Comparison of ENCODE assay signal across 14 cellular contexts in genomic region chr12:31742891-31743290, GRCh38. TPM values are rescaled to one million over a fixed set of nuclear protein-coding genes. Genes with fewer than 3 reads are reported as not detected.
DNase-seq lines count a peak whose midpoint lies in the region; ATAC-seq and TF ChIP-seq lines count a peak whose summit lies in the region.
"Had no signal": no experiment of that assay in that cellular context is flagged by ENCODE, and none has a peak within 500 bp of the region (broad histone marks: within the 10 kb centered on the region; RNA-seq: fewer than 3 reads in every experiment).

No MANE protein-coding gene starts in this region.

- WGBS in hepatocyte (ENCODE audit: low lambda C conversion rate, missing lambda C conversion rate), result 33% methylated on average over 1 of the region's 1 CpG

- H3K79me2 ChIP-seq in hepatocyte, result no peaks in the 10 kb centered on the region

- no peak for DNase-seq in CD8-positive, alpha-beta T cell
- DNase-seq in KBM-7, result peak; percentile 79
- DNase-seq in SKM-1 (lab: John Stamatoyannopoulos, UW; ENCODE audit: unreplicated experiment), result peak; percentile 35
- DNase-seq in naive B cell, result peak; percentile 78
- DNase-seq in hepatocyte (ENCODE audit: low spot score), result no peak
- DNase-seq in putamen (ENCODE audit: low spot score), result no peak
- no peak for DNase-seq in OCI-M2 (lab: John Stamatoyannopoulos, UW; ENCODE audit: unreplicated experiment)
- DNase-seq: activated T-cell treated with anti-CD3 and anti-CD28 coated beads, Interleukin-2, amount 50 U/mL, for 1 hour; midbrain; NCI-H226; SJCRH30 had no signal

- no peaks in the 10 kb centered on the region for H3K9me3 Mint-ChIP-seq in CD8-positive, alpha-beta T cell
- H3K9me3 Mint-ChIP-seq in naive B cell, result peaks cover 0 to 3% (median 0%) of the 10 kb centered on the region in 7 donors

- no peak overlapping the region for H3K4me3 Mint-ChIP-seq in CD8-positive, alpha-beta T cell
- peak overlapping the region; percentile 0 to 84 (median 66) for H3K4me3 Mint-ChIP-seq in naive B cell

- H3K4me1 ChIP-seq in CD8-positive, alpha-beta T cell (ENCODE audit: insufficient read depth, low read length), result peaks cover 34% of the 10 kb centered on the region
- H3K4me1 ChIP-seq in hepatocyte (ENCODE audit: insufficient read depth), result no peaks in the 10 kb centered on the region

- no peaks in the 10 kb centered on the region for H4K20me1 ChIP-seq in hepatocyte (ENCODE audit: insufficient read depth, poor library complexity, severe bottlenecking)
- H4K20me1 ChIP-seq: BLaER1 had no signal

- no peak overlapping the region for H3K4me3 ChIP-seq in CD8-positive, alpha-beta T cell (ENCODE audit: low read depth, low read length)
- no peak overlapping the region for H3K4me3 ChIP-seq in hepatocyte
- H3K4me3 ChIP-seq: BLaER1, SJCRH30 had no signal

- intact Hi-C loops in CD8-positive, alpha-beta T cell (cut with DNase I, micrococcal nuclease), result loop anchor here in 1 of 2 experiments (5.0 kb wide), 1 partner anchor 41 kb away; no protein-coding TSS in a partner anchor

- H2AFZ ChIP-seq in hepatocyte, result no peak overlapping the region

- ATAC-seq in CD8-positive, alpha-beta T cell, result peak; percentile 51
- ATAC-seq in naive B cell (ENCODE audit: low read depth in 2 of 2) (peak; percentile 70), GM21717 (IDR thresholded peaks at IDR 0.05; ENCODE audit: unreplicated experiment) (no peak)
- ATAC-seq: activated CD4-positive, CD25-positive, alpha-beta regulatory T cell treated with anti-CD3 and anti-CD28 coated beads, Interleukin-2, amount 50 U/mL, for 24 hours had no signal

- H3K4me1 Mint-ChIP-seq in CD8-positive, alpha-beta T cell (ENCODE audit: low read depth), result peaks cover 67% of the 10 kb centered on the region
- H3K4me1 Mint-ChIP-seq in naive B cell, result peaks cover 57 to 89% (median 76%) of the 10 kb centered on the region in 3 donors

- CTCF ChIA-PET in CD8-positive, alpha-beta T cell (lab: Charles Lee), result interaction anchor here (1.0 kb wide), 1 partner anchor 32 kb away, joined by 3 read pairs; no protein-coding TSS in a partner anchor

- H3K4me2 ChIP-seq in hepatocyte, result no peak overlapping the region
- H3K4me2 ChIP-seq: BLaER1 had no signal

- POLR2A ChIA-PET in CD8-positive, alpha-beta T cell (lab: Charles Lee), result interaction anchor here (1.2 kb wide), 1 partner anchor 14 kb away, joined by 4 read pairs; the partner anchor contains the start of gene AMN1

- no peaks in the 10 kb centered on the region for H3K36me3 Mint-ChIP-seq in CD8-positive, alpha-beta T cell
- H3K36me3 Mint-ChIP-seq in naive B cell, result peaks cover 5 to 8% of the 10 kb centered on the region in 2 donors

- H3K9me2 ChIP-seq in hepatocyte (replicated peaks; ENCODE audit: insufficient read depth), result no peaks in the 10 kb centered on the region

- in situ Hi-C loops in KBM-7 (cut with MboI; ENCODE audit: low pct_unique_long_range_greater_than_20kb, low sequenced_read_pairs), result no loop called here

- no peak overlapping the region for H3K27ac ChIP-seq in CD8-positive, alpha-beta T cell (ENCODE audit: low read depth, low read length)
- no peak overlapping the region for H3K27ac ChIP-seq in hepatocyte
- H3K27ac ChIP-seq: BLaER1, SJCRH30 had no signal

- no peaks in the 10 kb centered on the region for H3K36me3 ChIP-seq in CD8-positive, alpha-beta T cell (ENCODE audit: insufficient read depth, low read length)
- H3K36me3 ChIP-seq in hepatocyte (replicated peaks; ENCODE audit: insufficient read depth, low read depth), result no peaks in the 10 kb centered on the region
- H3K36me3 ChIP-seq: BLaER1, SJCRH30 had no signal

- TF ChIP-seq CTCF in CD8-positive, alpha-beta T cell (IDR thresholded peaks at IDR 0.05), result no peak
- no peak for TF ChIP-seq CTCF in hepatocyte (IDR thresholded peaks at IDR 0.05; ENCODE audit: poor library complexity)

- no peaks in the 10 kb centered on the region for H3K27me3 ChIP-seq in CD8-positive, alpha-beta T cell (ENCODE audit: insufficient read depth, low read length)
- H3K27me3 ChIP-seq in hepatocyte, result no peaks in the 10 kb centered on the region
- H3K27me3 ChIP-seq: BLaER1, SJCRH30 had no signal

- no peaks in the 10 kb centered on the region for H3K27me3 Mint-ChIP-seq in CD8-positive, alpha-beta T cell (ENCODE audit: low read depth)
- no peaks in the 10 kb centered on the region for H3K27me3 Mint-ChIP-seq in naive B cell

- peak overlapping the region; percentile 77 for H3K27ac Mint-ChIP-seq in CD8-positive, alpha-beta T cell
- H3K27ac Mint-ChIP-seq in naive B cell, result peak overlapping the region; percentile 48 to 92 (median 88)

- no peaks in the 10 kb centered on the region for H3K9me3 ChIP-seq in CD8-positive, alpha-beta T cell (ENCODE audit: low read length)
- H3K9me3 ChIP-seq in hepatocyte (ENCODE audit: low read depth), result no peaks in the 10 kb centered on the region
- H3K9me3 ChIP-seq: SJCRH30 had no signal

RNA-seq across cellular contexts. Expression of gene AMN1, which starts 14.1 kb away (rescaled TPM):
- total RNA-seq in CD8-positive, alpha-beta T cell, result 1 to 10 TPM; 5.9 to 6.2 TPM
- polyA plus RNA-seq in naive B cell (ENCODE audit: low read depth in 6 of 6) (10 to 100 TPM; 29.2 to 59.1 (median 37.0) TPM), hepatocyte (8.3 and 9.3 TPM in 2 replicates)
- 11.9 and 14.0 TPM in 2 replicates for total RNA-seq in hepatocyte

Comparison
In these comparisons a context has a peak if more than half of its experiments do, and no peak if none do; other contexts are left out.
1. DNase-seq: peak in KBM-7 (single experiment), SKM-1 (single experiment) and naive B cell (single experiment); none in CD8-positive, alpha-beta T cell (0 of 7), hepatocyte (single experiment), putamen (single experiment) and OCI-M2 (single experiment).